In the genomic region with DNA sequence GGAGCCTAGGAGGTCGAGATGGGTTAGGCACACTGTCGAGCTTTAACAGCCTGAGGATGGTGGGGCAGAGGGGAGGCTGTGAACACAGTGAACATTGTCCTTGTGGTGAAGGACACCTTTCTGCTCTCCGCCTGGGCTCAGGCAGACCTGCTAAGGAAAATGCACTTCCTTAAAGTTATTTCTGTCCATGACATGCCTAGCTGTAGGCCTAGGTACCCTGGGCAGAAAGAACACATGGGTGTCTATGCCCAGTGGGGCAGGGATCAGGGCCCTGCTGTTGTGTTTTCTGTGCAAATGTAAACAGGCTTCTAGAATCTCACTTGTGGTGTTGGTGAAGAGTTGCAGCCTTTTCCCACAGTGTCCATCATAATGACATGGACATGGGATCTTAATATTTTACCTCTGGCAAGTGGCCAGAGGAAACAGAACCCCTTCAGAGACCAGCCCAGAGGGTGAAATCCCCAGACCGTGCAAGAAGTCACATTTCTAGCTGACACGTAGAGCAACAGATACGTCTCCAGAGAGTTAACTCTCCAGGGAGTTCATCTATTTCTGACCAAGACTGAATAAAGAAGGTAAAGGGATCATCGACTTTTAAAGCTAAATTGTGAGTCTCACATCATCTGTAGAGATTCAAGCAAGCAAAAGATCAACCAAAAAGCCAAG, we compare ENCODE assay signal across 1 cellular context.
TF ChIP-seq lines count a peak whose summit lies in the region.

No MANE protein-coding gene starts in this region.

TF ChIP-seq in GM12878, 131 proteins besides CTCF, POLR2A, EP300 and RAD21 (continued from another document and continues in another):
- TF ChIP-seq, protein P1, sequence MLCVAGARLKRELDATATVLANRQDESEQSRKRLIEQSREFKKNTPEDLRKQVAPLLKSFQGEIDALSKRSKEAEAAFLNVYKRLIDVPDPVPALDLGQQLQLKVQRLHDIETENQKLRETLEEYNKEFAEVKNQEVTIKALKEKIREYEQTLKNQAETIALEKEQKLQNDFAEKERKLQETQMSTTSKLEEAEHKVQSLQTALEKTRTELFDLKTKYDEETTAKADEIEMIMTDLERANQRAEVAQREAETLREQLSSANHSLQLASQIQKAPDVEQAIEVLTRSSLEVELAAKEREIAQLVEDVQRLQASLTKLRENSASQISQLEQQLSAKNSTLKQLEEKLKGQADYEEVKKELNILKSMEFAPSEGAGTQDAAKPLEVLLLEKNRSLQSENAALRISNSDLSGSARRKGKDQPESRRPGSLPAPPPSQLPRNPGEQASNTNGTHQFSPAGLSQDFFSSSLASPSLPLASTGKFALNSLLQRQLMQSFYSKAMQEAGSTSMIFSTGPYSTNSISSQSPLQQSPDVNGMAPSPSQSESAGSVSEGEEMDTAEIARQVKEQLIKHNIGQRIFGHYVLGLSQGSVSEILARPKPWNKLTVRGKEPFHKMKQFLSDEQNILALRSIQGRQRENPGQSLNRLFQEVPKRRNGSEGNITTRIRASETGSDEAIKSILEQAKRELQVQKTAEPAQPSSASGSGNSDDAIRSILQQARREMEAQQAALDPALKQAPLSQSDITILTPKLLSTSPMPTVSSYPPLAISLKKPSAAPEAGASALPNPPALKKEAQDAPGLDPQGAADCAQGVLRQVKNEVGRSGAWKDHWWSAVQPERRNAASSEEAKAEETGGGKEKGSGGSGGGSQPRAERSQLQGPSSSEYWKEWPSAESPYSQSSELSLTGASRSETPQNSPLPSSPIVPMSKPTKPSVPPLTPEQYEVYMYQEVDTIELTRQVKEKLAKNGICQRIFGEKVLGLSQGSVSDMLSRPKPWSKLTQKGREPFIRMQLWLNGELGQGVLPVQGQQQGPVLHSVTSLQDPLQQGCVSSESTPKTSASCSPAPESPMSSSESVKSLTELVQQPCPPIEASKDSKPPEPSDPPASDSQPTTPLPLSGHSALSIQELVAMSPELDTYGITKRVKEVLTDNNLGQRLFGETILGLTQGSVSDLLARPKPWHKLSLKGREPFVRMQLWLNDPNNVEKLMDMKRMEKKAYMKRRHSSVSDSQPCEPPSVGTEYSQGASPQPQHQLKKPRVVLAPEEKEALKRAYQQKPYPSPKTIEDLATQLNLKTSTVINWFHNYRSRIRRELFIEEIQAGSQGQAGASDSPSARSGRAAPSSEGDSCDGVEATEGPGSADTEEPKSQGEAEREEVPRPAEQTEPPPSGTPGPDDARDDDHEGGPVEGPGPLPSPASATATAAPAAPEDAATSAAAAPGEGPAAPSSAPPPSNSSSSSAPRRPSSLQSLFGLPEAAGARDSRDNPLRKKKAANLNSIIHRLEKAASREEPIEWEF (IDR thresholded peaks at IDR 0.05; ENCODE audit: insufficient replicate concordance, low read depth, low read length) = peak; percentile 93
- TF ChIP-seq ZBTB4 (CRISPR knock-in tag; IDR thresholded peaks at IDR 0.05) = no peak
- peak; percentile 62 for TF ChIP-seq MXI1 (IDR thresholded peaks at IDR 0.05; ENCODE audit: low read depth, low read length)
- TF ChIP-seq SMAD1 (IDR thresholded peaks at IDR 0.05; ENCODE audit: low read depth, partially characterized antibody) = peak; percentile 96
- no peak for TF ChIP-seq NFYA (IDR thresholded peaks at IDR 0.05; ENCODE audit: borderline replicate concordance, low read depth, low read length)
- no peak for TF ChIP-seq NFXL1 (IDR thresholded peaks at IDR 0.05; ENCODE audit: borderline replicate concordance)
- TF ChIP-seq SRF (IDR thresholded peaks at IDR 0.05; ENCODE audit: low read depth in 2 of 2, low read length in 2 of 2) = no peak
- TF ChIP-seq ZBED1 (IDR thresholded peaks at IDR 0.05; ENCODE audit: borderline replicate concordance) = no peak
- peak; percentile 57; the same call in 1 of the 2 replicates for TF ChIP-seq MTA2 (IDR thresholded peaks at IDR 0.05; ENCODE audit: low read depth)
- no peak for TF ChIP-seq MYB (IDR thresholded peaks at IDR 0.05; ENCODE audit: borderline replicate concordance, low read depth, low read length)
- peak; percentile 73 for TF ChIP-seq NBN (IDR thresholded peaks at IDR 0.05)
- no peak for TF ChIP-seq SREBF2 (IDR thresholded peaks at IDR 0.05; ENCODE audit: low read length)
- TF ChIP-seq, protein P2, sequence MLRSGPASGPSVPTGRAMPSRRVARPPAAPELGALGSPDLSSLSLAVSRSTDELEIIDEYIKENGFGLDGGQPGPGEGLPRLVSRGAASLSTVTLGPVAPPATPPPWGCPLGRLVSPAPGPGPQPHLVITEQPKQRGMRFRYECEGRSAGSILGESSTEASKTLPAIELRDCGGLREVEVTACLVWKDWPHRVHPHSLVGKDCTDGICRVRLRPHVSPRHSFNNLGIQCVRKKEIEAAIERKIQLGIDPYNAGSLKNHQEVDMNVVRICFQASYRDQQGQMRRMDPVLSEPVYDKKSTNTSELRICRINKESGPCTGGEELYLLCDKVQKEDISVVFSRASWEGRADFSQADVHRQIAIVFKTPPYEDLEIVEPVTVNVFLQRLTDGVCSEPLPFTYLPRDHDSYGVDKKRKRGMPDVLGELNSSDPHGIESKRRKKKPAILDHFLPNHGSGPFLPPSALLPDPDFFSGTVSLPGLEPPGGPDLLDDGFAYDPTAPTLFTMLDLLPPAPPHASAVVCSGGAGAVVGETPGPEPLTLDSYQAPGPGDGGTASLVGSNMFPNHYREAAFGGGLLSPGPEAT (IDR thresholded peaks at IDR 0.05; ENCODE audit: low read depth) = peak; percentile 73; the same call in 1 of the 2 replicates
- TF ChIP-seq, protein P3, sequence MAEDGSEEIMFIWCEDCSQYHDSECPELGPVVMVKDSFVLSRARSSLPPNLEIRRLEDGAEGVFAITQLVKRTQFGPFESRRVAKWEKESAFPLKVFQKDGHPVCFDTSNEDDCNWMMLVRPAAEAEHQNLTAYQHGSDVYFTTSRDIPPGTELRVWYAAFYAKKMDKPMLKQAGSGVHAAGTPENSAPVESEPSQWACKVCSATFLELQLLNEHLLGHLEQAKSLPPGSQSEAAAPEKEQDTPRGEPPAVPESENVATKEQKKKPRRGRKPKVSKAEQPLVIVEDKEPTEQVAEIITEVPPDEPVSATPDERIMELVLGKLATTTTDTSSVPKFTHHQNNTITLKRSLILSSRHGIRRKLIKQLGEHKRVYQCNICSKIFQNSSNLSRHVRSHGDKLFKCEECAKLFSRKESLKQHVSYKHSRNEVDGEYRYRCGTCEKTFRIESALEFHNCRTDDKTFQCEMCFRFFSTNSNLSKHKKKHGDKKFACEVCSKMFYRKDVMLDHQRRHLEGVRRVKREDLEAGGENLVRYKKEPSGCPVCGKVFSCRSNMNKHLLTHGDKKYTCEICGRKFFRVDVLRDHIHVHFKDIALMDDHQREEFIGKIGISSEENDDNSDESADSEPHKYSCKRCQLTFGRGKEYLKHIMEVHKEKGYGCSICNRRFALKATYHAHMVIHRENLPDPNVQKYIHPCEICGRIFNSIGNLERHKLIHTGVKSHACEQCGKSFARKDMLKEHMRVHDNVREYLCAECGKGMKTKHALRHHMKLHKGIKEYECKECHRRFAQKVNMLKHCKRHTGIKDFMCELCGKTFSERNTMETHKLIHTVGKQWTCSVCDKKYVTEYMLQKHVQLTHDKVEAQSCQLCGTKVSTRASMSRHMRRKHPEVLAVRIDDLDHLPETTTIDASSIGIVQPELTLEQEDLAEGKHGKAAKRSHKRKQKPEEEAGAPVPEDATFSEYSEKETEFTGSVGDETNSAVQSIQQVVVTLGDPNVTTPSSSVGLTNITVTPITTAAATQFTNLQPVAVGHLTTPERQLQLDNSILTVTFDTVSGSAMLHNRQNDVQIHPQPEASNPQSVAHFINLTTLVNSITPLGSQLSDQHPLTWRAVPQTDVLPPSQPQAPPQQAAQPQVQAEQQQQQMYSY (CRISPR knock-in tag; IDR thresholded peaks at IDR 0.05) = no peak
- TF ChIP-seq, protein P4, sequence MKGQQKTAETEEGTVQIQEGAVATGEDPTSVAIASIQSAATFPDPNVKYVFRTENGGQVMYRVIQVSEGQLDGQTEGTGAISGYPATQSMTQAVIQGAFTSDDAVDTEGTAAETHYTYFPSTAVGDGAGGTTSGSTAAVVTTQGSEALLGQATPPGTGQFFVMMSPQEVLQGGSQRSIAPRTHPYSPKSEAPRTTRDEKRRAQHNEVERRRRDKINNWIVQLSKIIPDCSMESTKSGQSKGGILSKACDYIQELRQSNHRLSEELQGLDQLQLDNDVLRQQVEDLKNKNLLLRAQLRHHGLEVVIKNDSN (IDR thresholded peaks at IDR 0.05; ENCODE audit: borderline replicate concordance, extremely low read length, insufficient read depth, low read depth, low read length) = no peak
- no peak for TF ChIP-seq CEBPZ (IDR thresholded peaks at IDR 0.05; ENCODE audit: low read depth, low read length)
- TF ChIP-seq SP1 (IDR thresholded peaks at IDR 0.05; ENCODE audit: low read depth, low read length) = no peak
- TF ChIP-seq TCF7 (IDR thresholded peaks at IDR 0.05; ENCODE audit: borderline replicate concordance) = no peak
- TF ChIP-seq IKZF2 (IDR thresholded peaks at IDR 0.05) = peak; percentile 80
- no peak for TF ChIP-seq CHD4 (IDR thresholded peaks at IDR 0.05)
- no peak for TF ChIP-seq BACH1 (IDR thresholded peaks at IDR 0.05; ENCODE audit: borderline replicate concordance)
- 0 out of 2 replicates have a peak, but pooled peaks have one; percentile 64 for TF ChIP-seq NR2F1 (conservative IDR thresholded peaks at IDR 0.05)
- TF ChIP-seq SKIL (IDR thresholded peaks at IDR 0.05; ENCODE audit: low read depth, poor library complexity, severe bottlenecking) = peak; percentile 80
- no peak for TF ChIP-seq EZH2 (IDR thresholded peaks at IDR 0.05; ENCODE audit: borderline replicate concordance, control insufficient read depth, low read depth, low read length)
- no peak for TF ChIP-seq ZSCAN29 (IDR thresholded peaks at IDR 0.05)
- no peak for TF ChIP-seq TCF3 (IDR thresholded peaks at IDR 0.05; ENCODE audit: borderline replicate concordance, insufficient read depth, low read depth, low read length)
- peak; percentile 38; the same call in 1 of the 2 replicates for TF ChIP-seq FOXM1 (IDR thresholded peaks at IDR 0.05; ENCODE audit: low read depth, low read length)
- peak; percentile 54 for TF ChIP-seq BCL11A (IDR thresholded peaks at IDR 0.05; ENCODE audit: low read depth, low read length)
- TF ChIP-seq NFIC (IDR thresholded peaks at IDR 0.05; ENCODE audit: low read depth, low read length) = peak; percentile 42; the same call in 1 of the 2 replicates
- no peak for TF ChIP-seq CEBPB (IDR thresholded peaks at IDR 0.05; ENCODE audit: borderline replicate concordance in 1 of 2, low read depth in 2 of 2, low read length in 2 of 2)
- TF ChIP-seq POLR2AphosphoS2 (IDR thresholded peaks at IDR 0.05; ENCODE audit: low read depth, low read length) = no peak
- peak; percentile 32; the same call in 1 of the 2 replicates for TF ChIP-seq EED (IDR thresholded peaks at IDR 0.05; ENCODE audit: low read depth)
- peak; percentile 66 for TF ChIP-seq ATF7 (IDR thresholded peaks at IDR 0.05; ENCODE audit: low read depth)
- TF ChIP-seq TARDBP (IDR thresholded peaks at IDR 0.05; ENCODE audit: borderline replicate concordance) = no peak
- no peak for TF ChIP-seq YY1 (IDR thresholded peaks at IDR 0.05; ENCODE audit: low read depth, low read length)
- TF ChIP-seq NR2C1 (IDR thresholded peaks at IDR 0.05) = no peak
- TF ChIP-seq CBX3 (IDR thresholded peaks at IDR 0.05; ENCODE audit: borderline replicate concordance, low read depth) = no peak
- TF ChIP-seq SUZ12 (IDR thresholded peaks at IDR 0.05; ENCODE audit: unreplicated experiment) = no peak
